ENCODE assay signal across 10 cellular contexts in the genomic region with DNA sequence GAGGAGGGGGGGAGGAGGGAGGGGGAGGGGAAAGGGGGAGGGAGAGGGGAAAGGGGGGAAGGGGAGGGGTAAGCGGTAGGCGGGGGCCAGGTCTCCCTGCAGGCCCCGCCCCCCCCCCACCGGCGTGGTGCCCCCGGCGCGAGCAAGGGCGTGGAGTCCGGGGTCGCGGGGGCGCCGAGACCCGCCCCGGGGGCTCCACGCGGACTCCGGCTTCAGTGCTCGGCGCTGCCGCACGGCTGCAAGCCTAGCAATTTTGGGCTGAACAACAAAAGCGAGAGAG. TPM values are rescaled to one million over a fixed set of nuclear protein-coding genes. Genes with fewer than 3 reads are reported as not detected.
A peak's percentile ranks its signal among the peaks of the same experiment; 100 is the strongest.
DNase-seq lines count a peak whose midpoint lies in the region; ATAC-seq and TF ChIP-seq lines count a peak whose summit lies in the region.
"Had no signal": no experiment of that assay in that cellular context is flagged by ENCODE, and none has a peak within 500 bp of the region (broad histone marks: within the 10 kb centered on the region; RNA-seq: fewer than 3 reads in every experiment).

No MANE protein-coding gene starts in this region.

- in situ Hi-C loops in G401 (cut with HindIII; ENCODE audit: low sequenced_read_pairs), result no loop called here

- no peaks in the 10 kb centered on the region for H3K9me3 ChIP-seq in DOHH2 (ENCODE audit: control insufficient read depth, insufficient read depth, low read length)
- H3K9me3 ChIP-seq in SU-DHL-6 (ENCODE audit: insufficient read depth, low read length), result no peaks in the 10 kb centered on the region

- peaks cover 21% of the 10 kb centered on the region for H3K4me1 ChIP-seq in DOHH2 (ENCODE audit: control insufficient read depth, low read length)
- peaks cover 3% of the 10 kb centered on the region for H3K4me1 ChIP-seq in rectal smooth muscle tissue (ENCODE audit: control insufficient read depth, insufficient read depth, low read length)

- H3K27ac ChIP-seq in DOHH2 (ENCODE audit: low read depth, low read length) (no peak overlapping the region), SU-DHL-6 (ENCODE audit: low read depth, low read length) (no peak overlapping the region), rectal smooth muscle tissue (ENCODE audit: low read depth, low read length) (peak overlapping the region; percentile 80)

- H4K20me1 ChIP-seq in DOHH2 (ENCODE audit: control insufficient read depth, insufficient read depth, low read depth, low read length), result no peaks in the 10 kb centered on the region
- no peaks in the 10 kb centered on the region for H4K20me1 ChIP-seq in SU-DHL-6 (ENCODE audit: low read depth, low read length)

- H3K36me3 ChIP-seq in DOHH2 (ENCODE audit: control insufficient read depth, low read length), result no peaks in the 10 kb centered on the region
- H3K36me3 ChIP-seq in SU-DHL-6 (ENCODE audit: low read length), result no peaks in the 10 kb centered on the region
- no peaks in the 10 kb centered on the region for H3K36me3 ChIP-seq in rectal smooth muscle tissue (ENCODE audit: control insufficient read depth, insufficient read depth, low read length)

- H3K4me2 ChIP-seq in DOHH2 (ENCODE audit: low read length) (peak overlapping the region; percentile 73), SU-DHL-6 (ENCODE audit: low read depth, low read length, poor library complexity, severe bottlenecking) (peak overlapping the region; percentile 70)

- no peaks in the 10 kb centered on the region for H3K9me2 ChIP-seq in DOHH2 (replicated peaks; ENCODE audit: control insufficient read depth, low read length)
- no peaks in the 10 kb centered on the region for H3K9me2 ChIP-seq in SU-DHL-6 (replicated peaks; ENCODE audit: insufficient read depth, low read length)

- peak overlapping the region; percentile 75 for H2AFZ ChIP-seq in SU-DHL-6 (ENCODE audit: low read depth, low read length, severe bottlenecking)

- H3K79me2 ChIP-seq in DOHH2 (ENCODE audit: control insufficient read depth, low read length), result no peaks in the 10 kb centered on the region
- H3K79me2 ChIP-seq in SU-DHL-6 (ENCODE audit: insufficient read depth, low read length), result no peaks in the 10 kb centered on the region

- peak overlapping the region; percentile 69 for H3K4me3 ChIP-seq in DOHH2 (ENCODE audit: low read length)
- peak overlapping the region; percentile 46 for H3K4me3 ChIP-seq in SU-DHL-6 (ENCODE audit: insufficient read depth, low read length, poor library complexity, severe bottlenecking)
- H3K4me3 ChIP-seq in fibroblast of the aortic adventitia (ENCODE audit: low read depth, low read length), result peak overlapping the region; percentile 68
- H3K4me3 ChIP-seq in rectal smooth muscle tissue (ENCODE audit: low read length), result peak overlapping the region; percentile 77

- ATAC-seq in GM18519 (IDR thresholded peaks at IDR 0.05; ENCODE audit: low FRiP score, unreplicated experiment), result no peak

- TF ChIP-seq CTCF in DOHH2 (IDR thresholded peaks at IDR 0.05; ENCODE audit: low read depth, low read length, poor library complexity, severe bottlenecking) (no peak), SU-DHL-6 (IDR thresholded peaks at IDR 0.05; ENCODE audit: insufficient read depth, low read length, poor library complexity, severe bottlenecking) (no peak), fibroblast of the aortic adventitia (IDR thresholded peaks at IDR 0.05; ENCODE audit: insufficient read depth, low read length) (no peak), GM20000 (IDR thresholded peaks at IDR 0.05; ENCODE audit: extremely low read depth, missing control alignments) (no peak)

- DNase-seq in fibroblast of the aortic adventitia (ENCODE audit: low read depth) (no peak), GM20000 (ENCODE audit: low spot score) (no peak), G401 (ENCODE audit: low spot score) (no peak), NCI-H345 (lab: John Stamatoyannopoulos, UW) (no peak)

- H3K9ac ChIP-seq in SU-DHL-6 (ENCODE audit: low read length), result peak overlapping the region; percentile 47; the same call in 1 of the 2 replicates
- no peak overlapping the region for H3K9ac ChIP-seq in rectal smooth muscle tissue (ENCODE audit: low read length)

- H3K27me3 ChIP-seq in DOHH2 (ENCODE audit: control insufficient read depth, low read length) (peaks cover 19% of the 10 kb centered on the region), SU-DHL-6 (ENCODE audit: low read length) (no peaks in the 10 kb centered on the region), rectal smooth muscle tissue (ENCODE audit: control insufficient read depth, insufficient read depth, low read length) (no peaks in the 10 kb centered on the region)

- no peaks in the 10 kb centered on the region for H3F3A ChIP-seq in DOHH2 (ENCODE audit: control insufficient read depth, insufficient read depth)
- H3F3A ChIP-seq in SU-DHL-6 (ENCODE audit: insufficient read depth), result no peaks in the 10 kb centered on the region

RNA-seq across cellular contexts. Expression of a gene that starts 10.8 kb away (rescaled TPM):
- total RNA-seq in fibroblast of the aortic adventitia (ENCODE audit: low replicate concordance), result 0.98 TPM in 1 of 2 replicates, not detected in the other
- not detected in 2 replicates for total RNA-seq in G401 (2014; rRNA removed; shearing (Covaris generic))
- total RNA-seq: glomerular endothelial cell, RPMI7951 had no signal

RNA-seq across cellular contexts. Expression of a gene that starts 15.8 kb away (rescaled TPM):
- total RNA-seq in fibroblast of the aortic adventitia (ENCODE audit: low replicate concordance), result 9.0 and 27.6 TPM in 2 replicates
- 107 and 123 TPM in 2 replicates for total RNA-seq in G401 (2014; rRNA removed; shearing (Covaris generic))

RNA-seq across cellular contexts. Expression of a gene that starts 31.8 kb away (rescaled TPM):
- total RNA-seq in fibroblast of the aortic adventitia (ENCODE audit: low replicate concordance), result 7.0 and 14.0 TPM in 2 replicates
- total RNA-seq in G401 (2014; rRNA removed; shearing (Covaris generic)), result 37.2 and 49.7 TPM in 2 replicates

RNA-seq across cellular contexts. Expression of a gene that starts 55.3 kb away (rescaled TPM):
- 3.5 and 36.1 TPM in 2 replicates for total RNA-seq in fibroblast of the aortic adventitia (ENCODE audit: low replicate concordance)
- total RNA-seq in G401 (2014; rRNA removed; shearing (Covaris generic)), result not detected in 2 replicates
- total RNA-seq: glomerular endothelial cell, RPMI7951 had no signal
